Comparison of ENCODE assay signal across 8 cellular contexts in the genomic region with DNA sequence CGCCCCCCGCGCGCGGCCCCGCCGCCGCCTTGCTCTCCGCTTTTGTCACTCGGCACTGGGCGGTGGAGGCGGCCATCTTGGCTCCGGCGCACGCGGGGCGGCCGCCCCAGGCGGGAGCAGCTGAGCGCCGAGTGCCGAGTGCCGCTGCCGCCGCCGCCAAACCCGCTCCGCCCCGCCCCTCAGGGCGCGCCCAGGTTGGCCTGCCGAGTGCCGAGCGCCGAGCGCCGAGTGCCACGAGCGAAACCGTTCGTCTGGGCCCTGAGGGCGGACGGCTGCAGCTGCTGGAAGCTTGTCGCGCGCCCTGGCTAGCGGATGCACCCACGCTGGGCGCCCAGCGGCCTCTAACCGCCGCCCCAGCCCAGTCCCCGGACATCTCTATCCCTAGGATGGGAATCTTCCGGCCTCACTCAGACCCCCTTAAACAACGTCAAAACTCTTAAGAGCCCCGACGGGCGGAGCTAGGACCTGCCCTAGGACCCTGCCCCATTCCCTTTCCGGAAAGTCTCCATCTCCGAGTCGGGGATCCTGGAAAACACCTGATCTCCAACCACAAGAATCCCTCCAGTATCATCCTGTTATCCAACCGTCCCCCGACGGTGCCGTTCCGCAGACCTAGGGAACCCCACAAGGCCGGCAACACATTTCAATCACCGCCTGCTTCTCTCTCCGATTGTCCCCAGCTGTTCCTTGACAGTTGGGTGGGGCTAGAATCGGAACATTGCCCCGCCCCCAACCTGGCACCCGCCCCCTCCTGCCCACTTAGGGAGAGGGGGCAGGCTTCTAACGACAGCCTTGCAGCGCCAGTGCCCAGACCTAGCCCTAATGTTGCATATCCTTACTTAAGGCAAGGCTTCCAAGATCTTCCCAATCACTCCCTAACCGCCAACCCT. TPM values are rescaled to one million over a fixed set of nuclear protein-coding genes. Genes with fewer than 3 reads are reported as not detected.
DNase-seq lines count a peak whose midpoint lies in the region; FAIRE-seq and TF ChIP-seq lines count a peak whose summit lies in the region.

No MANE protein-coding gene starts in this region.

- no peaks in the 10 kb centered on the region; the same call in 1 of the 2 replicates for H4K20me1 ChIP-seq in SU-DHL-6 (ENCODE audit: low read depth, low read length)

- H3K27ac ChIP-seq in SU-DHL-6 (ENCODE audit: low read depth, low read length) (peak overlapping the region; percentile 6; the same call in 1 of the 2 replicates), cardiac muscle cell (peak overlapping the region; percentile 81), parathyroid adenoma (peak overlapping the region; percentile 22), thyroid gland (peak overlapping the region; percentile 47 to 85 (median 63))

- H3K9me2 ChIP-seq in SU-DHL-6 (replicated peaks; ENCODE audit: insufficient read depth, low read length) = no peaks in the 10 kb centered on the region

- H3K4me2 ChIP-seq in SU-DHL-6 (ENCODE audit: low read depth, low read length, poor library complexity, severe bottlenecking) (peak overlapping the region; percentile 54), parathyroid adenoma (ENCODE audit: low read length) (peak overlapping the region; percentile 86)

- TF ChIP-seq POLR2A in H54 (IDR thresholded peaks at IDR 0.05; ENCODE audit: low read depth, low read length) (peak; percentile 58; the same call in 1 of the 2 replicates), thyroid gland (IDR thresholded peaks at IDR 0.05) (peak in 1 of 2 donors; percentile 57)

- no peak for FAIRE-seq in H54 (lab: Jason Lieb, UNC)

- 1 to 7% methylated on average over 12 to 19 of the region's 75 CpGs for WGBS in thyroid gland, 2 donors

- peak overlapping the region; percentile 76 for H2AFZ ChIP-seq in SU-DHL-6 (ENCODE audit: low read depth, low read length, severe bottlenecking)
- H2AFZ ChIP-seq in parathyroid adenoma = peak overlapping the region; percentile 52

- peak; percentile 96 for DNase-seq in Daoy (ENCODE audit: low read depth)
- peak; percentile 97 for DNase-seq in H54 (ENCODE audit: insufficient read length, low spot score)
- DNase-seq in NCI-H1048 (lab: John Stamatoyannopoulos, UW) = peak; percentile 88
- DNase-seq in activated naive CD8-positive, alpha-beta T cell treated with anti-CD3 and anti-CD28 coated beads, Interleukin-2, amount 50 U/mL, for 16 hours (ENCODE audit: low read depth, low spot score) = peak; percentile 86
- DNase-seq in cardiac muscle cell (ENCODE audit: low read depth in 1 of 2, low spot score in 1 of 2) = peak; percentile 95 to 96
- peak; percentile 89 to 92 for DNase-seq in thyroid gland

- H3K4me3 ChIP-seq in SU-DHL-6 (ENCODE audit: insufficient read depth, low read length, poor library complexity, severe bottlenecking) (peak overlapping the region; percentile 64), cardiac muscle cell (peak overlapping the region; percentile 79), parathyroid adenoma (ENCODE audit: low read depth, low read length) (peak overlapping the region; percentile 74), thyroid gland (replicated peaks in 1 of 3) (peak overlapping the region; percentile 44 to 58 (median 53))

- H3K27me3 ChIP-seq in SU-DHL-6 (ENCODE audit: low read length) = no peaks in the 10 kb centered on the region
- H3K27me3 ChIP-seq in cardiac muscle cell = no peaks in the 10 kb centered on the region
- no peaks in the 10 kb centered on the region for H3K27me3 ChIP-seq in parathyroid adenoma (ENCODE audit: control insufficient read depth, insufficient read depth, low read length)
- no peaks in the 10 kb centered on the region for H3K27me3 ChIP-seq in thyroid gland

- H3K36me3 ChIP-seq in SU-DHL-6 (ENCODE audit: low read length) (no peaks in the 10 kb centered on the region), cardiac muscle cell (peaks cover 4% of the 10 kb centered on the region), parathyroid adenoma (ENCODE audit: control insufficient read depth, insufficient read depth, low read length) (no peaks in the 10 kb centered on the region), thyroid gland (peaks cover 0 to 2% of the 10 kb centered on the region in 2 donors)

- peak overlapping the region; percentile 53 for H3K9ac ChIP-seq in SU-DHL-6 (ENCODE audit: low read length)
- H3K9ac ChIP-seq in parathyroid adenoma = no peak overlapping the region

- H3K4me1 ChIP-seq in cardiac muscle cell (ENCODE audit: low read depth) (peaks cover 7% of the 10 kb centered on the region), parathyroid adenoma (peaks cover 9% of the 10 kb centered on the region), thyroid gland (peaks cover 16 to 23% of the 10 kb centered on the region in 2 donors)

- intact Hi-C loops in thyroid gland (cut with DNase I) = loop anchor here (2.0 kb wide), 1 partner anchor 16 kb away; the partner anchor contains the start of gene WIZ

- TF ChIP-seq CTCF in SU-DHL-6 (IDR thresholded peaks at IDR 0.05; ENCODE audit: insufficient read depth, low read length, poor library complexity, severe bottlenecking) (no peak), cardiac muscle cell (IDR thresholded peaks at IDR 0.05; ENCODE audit: low read depth, low read length) (no peak), parathyroid adenoma (IDR thresholded peaks at IDR 0.05) (no peak), thyroid gland (IDR thresholded peaks at IDR 0.05) (peak in 1 of 6 experiments; percentile 2)

- H3K79me2 ChIP-seq in SU-DHL-6 (ENCODE audit: insufficient read depth, low read length) (peaks cover 40% of the 10 kb centered on the region), parathyroid adenoma (peaks cover 15% of the 10 kb centered on the region)

- H3K9me3 ChIP-seq in SU-DHL-6 (ENCODE audit: insufficient read depth, low read length) = no peaks in the 10 kb centered on the region
- no peaks in the 10 kb centered on the region for H3K9me3 ChIP-seq in cardiac muscle cell (ENCODE audit: low read depth)
- H3K9me3 ChIP-seq in parathyroid adenoma (ENCODE audit: control insufficient read depth, low read length) = no peaks in the 10 kb centered on the region
- no peaks in the 10 kb centered on the region for H3K9me3 ChIP-seq in thyroid gland

- H3F3A ChIP-seq in SU-DHL-6 (ENCODE audit: insufficient read depth) = no peaks in the 10 kb centered on the region

RNA-seq across cellular contexts. Expression of gene AKAP8L, which starts 14.1 kb away (rescaled TPM):
- 59.0 and 77.6 TPM in 2 replicates for total RNA-seq in Daoy (2014; rRNA removed; shearing (Covaris generic))
- 207 and 410 TPM in 2 replicates for total RNA-seq in cardiac muscle cell
- 235 and 328 TPM in 2 replicates for polyA plus RNA-seq in cardiac muscle cell
- total RNA-seq in thyroid gland = 100 to 1,000 TPM; 122 to 272 (median 204) TPM

RNA-seq across cellular contexts. Expression of gene WIZ, which starts 16.9 kb away (rescaled TPM):
- total RNA-seq in Daoy (2014; rRNA removed; shearing (Covaris generic)) = 5.7 and 7.0 TPM in 2 replicates
- total RNA-seq in cardiac muscle cell = 60.4 and 82.7 TPM in 2 replicates
- 40.3 and 45.9 TPM in 2 replicates for polyA plus RNA-seq in cardiac muscle cell
- 10 to 100 TPM; 23.0 to 48.5 (median 29.6) TPM for total RNA-seq in thyroid gland

RNA-seq across cellular contexts. Expression of gene RASAL3, which starts 31.5 kb away (rescaled TPM):
- total RNA-seq in Daoy (2014; rRNA removed; shearing (Covaris generic)) = not detected in 2 replicates
- total RNA-seq in cardiac muscle cell = 0.14 TPM in 1 of 2 replicates, not detected in the other
- polyA plus RNA-seq in cardiac muscle cell = 0.46 TPM in 1 of 2 replicates, not detected in the other
- total RNA-seq in thyroid gland = 1 to 10 TPM; 2.6 to 4.4 (median 3.7) TPM

RNA-seq across cellular contexts. Expression of gene PGLYRP2, which starts 46.4 kb away (rescaled TPM):
- 0.17 TPM in 1 of 2 replicates, not detected in the other for total RNA-seq in Daoy (2014; rRNA removed; shearing (Covaris generic))
- total RNA-seq in cardiac muscle cell (not detected in 2 replicates), thyroid gland (not detected)
- not detected in 2 replicates for polyA plus RNA-seq in cardiac muscle cell

RNA-seq across cellular contexts. Expression of gene AKAP8, which starts 53.3 kb away (rescaled TPM):
- 15.4 and 18.6 TPM in 2 replicates for total RNA-seq in Daoy (2014; rRNA removed; shearing (Covaris generic))
- total RNA-seq in cardiac muscle cell (16.3 and 34.5 TPM in 2 replicates), thyroid gland (10 to 100 TPM; 21.8 to 33.2 (median 26.6) TPM)
- polyA plus RNA-seq in cardiac muscle cell = 17.8 and 24.1 TPM in 2 replicates

Comparison
In these comparisons a context has a peak if more than half of its experiments do, and no peak if none do; other contexts are left out.
1. Peak in every context shown above with its lines: DNase-seq, H3K4me3 ChIP-seq and H3K27ac ChIP-seq.
2. H3K27ac ChIP-seq: peak in every context shown above with its lines; median percentile 81 in cardiac muscle cell; 63 in thyroid gland; 22 in parathyroid adenoma; 6 in SU-DHL-6.